ENCODE assay signal across 39 cellular contexts in genomic region chr16:15916323-15916722, GRCh38. TPM values are rescaled to one million over a fixed set of nuclear protein-coding genes. Genes with fewer than 3 reads are reported as not detected.
DNase-seq lines count a peak whose midpoint lies in the region; ATAC-seq, FAIRE-seq and TF ChIP-seq lines count a peak whose summit lies in the region.
"Had no signal": no experiment of that assay in that cellular context is flagged by ENCODE, and none has a peak within 500 bp of the region (broad histone marks: within the 10 kb centered on the region; RNA-seq: fewer than 3 reads in every experiment).

No MANE protein-coding gene starts in this region.

- in situ Hi-C loops in HepG2 (cut with HindIII; ENCODE audit: extremely low pct_ligation_motif_present, low pct_unique_long_range_greater_than_20kb), result no loop called here
- in situ Hi-C loops in K562 (cut with MboI), result no loop called here

- H3K27me3 ChIP-seq in HepG2 (ENCODE audit: control insufficient read depth in 1 of 2, insufficient read depth in 2 of 2, low read length in 2 of 2), result no peaks in the 10 kb centered on the region; a peak in 1 of 5 replicates
- H3K27me3 ChIP-seq in right lobe of liver, result no peaks in the 10 kb centered on the region
- no peaks in the 10 kb centered on the region for H3K27me3 ChIP-seq in K562 (ENCODE audit: control insufficient read depth in 2 of 2, insufficient read depth in 2 of 2, low read length in 2 of 2)
- no peaks in the 10 kb centered on the region for H3K27me3 ChIP-seq in neural progenitor cell
- H3K27me3 ChIP-seq: BE2C; BLaER1; BLaER1 treated with 17β-estradiol and CSF1 and Interleukin-3, amounts not matched to agents 10 nM and 100 nM had no signal

- H3K9me1 ChIP-seq in K562 (ENCODE audit: control insufficient read depth, insufficient read depth, low read length), result no peaks in the 10 kb centered on the region

- TF ChIP-seq RAD21 in HepG2 (CRISPR knock-in tag; IDR thresholded peaks at IDR 0.05) (no peak), K562 (CRISPR knock-in tag; conservative IDR thresholded peaks at IDR 0.05 in 1 of 2, IDR thresholded peaks at IDR 0.05 in 1 of 2) (no peak)

- H3K4me1 ChIP-seq in HepG2 (ENCODE audit: insufficient read depth, low read length) (peaks cover 17% of the 10 kb centered on the region), right lobe of liver (no peaks in the 10 kb centered on the region), K562 (replicated peaks in 1 of 2; ENCODE audit: control insufficient read depth in 2 of 2, insufficient read depth in 2 of 2, low read length in 2 of 2) (no peaks in the 10 kb centered on the region), neural progenitor cell (no peaks in the 10 kb centered on the region)
- H3K4me1 ChIP-seq: BE2C, Caco-2 had no signal

- H3K36me3 ChIP-seq in HepG2 (replicated peaks in 1 of 2; ENCODE audit: control insufficient read depth in 1 of 2, insufficient read depth in 2 of 2, low read length in 2 of 2), result no peaks in the 10 kb centered on the region
- H3K36me3 ChIP-seq in right lobe of liver, result no peaks in the 10 kb centered on the region
- no peaks in the 10 kb centered on the region for H3K36me3 ChIP-seq in K562 (ENCODE audit: control insufficient read depth, insufficient read depth, low read length)
- H3K36me3 ChIP-seq in neural progenitor cell, result no peaks in the 10 kb centered on the region
- H3K36me3 ChIP-seq: BE2C; BLaER1; BLaER1 treated with 17β-estradiol and CSF1 and Interleukin-3, amounts not matched to agents 10 nM and 100 nM had no signal

- WGBS in HepG2 (ENCODE audit: low lambda C conversion rate), result 47% methylated on average over 8 of the region's 8 CpGs
- 58% methylated on average over 8 of the region's 8 CpGs for WGBS in right lobe of liver (ENCODE audit: insufficient coverage, low coverage, low lambda C conversion rate, missing lambda C conversion rate)
- 42% methylated on average over 8 of the region's 8 CpGs for WGBS in K562 (ENCODE audit: insufficient coverage, low coverage, missing lambda C conversion rate)

- TF ChIP-seq CTCF in HepG2 (CRISPR knock-in tag; IDR thresholded peaks at IDR 0.05) (no peak), right lobe of liver (IDR thresholded peaks at IDR 0.05) (no peak), K562 (IDR thresholded peaks at IDR 0.05 in 2 of 3, conservative IDR thresholded peaks at IDR 0.05 in 1 of 3; ENCODE audit: insufficient read depth in 2 of 3, low read depth in 1 of 3, low read length in 3 of 3) (no peak), chondrocyte (IDR thresholded peaks at IDR 0.05) (no peak), neural progenitor cell (IDR thresholded peaks at IDR 0.05) (no peak)

- no peaks in the 10 kb centered on the region for H3F3A ChIP-seq in neural progenitor cell (ENCODE audit: low read depth)

- ATAC-seq in HepG2 (no peak), right lobe of liver (no peak), K562 (no peak), left lobe of liver (no peak)
- ATAC-seq: A549; CD8-positive, alpha-beta T cell had no signal

- POLR2A ChIA-PET in HepG2 (lab: Yijun Ruan, JAX) (no interaction called here), K562 (lab: Yijun Ruan, JAX) (no interaction called here)

- H3K9ac ChIP-seq in HepG2 (ENCODE audit: insufficient read depth, low read depth, low read length), result no peak overlapping the region
- no peak overlapping the region for H3K9ac ChIP-seq in K562 (ENCODE audit: insufficient read depth in 1 of 2, low read depth in 2 of 2, low read length in 2 of 2)
- no peak overlapping the region for H3K9ac ChIP-seq in neural progenitor cell
- H3K9ac ChIP-seq: BLaER1; BLaER1 treated with 17β-estradiol and CSF1 and Interleukin-3, amounts not matched to agents 10 nM and 100 nM had no signal

- peaks cover 18% of the 10 kb centered on the region for H3K4me1 Mint-ChIP-seq in chondrocyte (ENCODE audit: low read depth)
- no peaks in the 10 kb centered on the region for H3K4me1 Mint-ChIP-seq in neural progenitor cell
- H3K4me1 Mint-ChIP-seq: B cell had no signal

- H3K4me3 ChIP-seq in HepG2 (replicated peaks in 1 of 3; ENCODE audit: insufficient read depth in 1 of 3, low read depth in 2 of 3, low read length in 3 of 3), result no peak overlapping the region
- no peak overlapping the region for H3K4me3 ChIP-seq in right lobe of liver
- no peak overlapping the region for H3K4me3 ChIP-seq in K562
- H3K4me3 ChIP-seq in neural progenitor cell, result no peak overlapping the region
- H3K4me3 ChIP-seq: A549; BLaER1; BLaER1 treated with 17β-estradiol and CSF1 and Interleukin-3, amounts not matched to agents 10 nM and 100 nM had no signal

- H3K27ac ChIP-seq in HepG2 (ENCODE audit: extremely low read length, insufficient read depth, low read length), result no peak overlapping the region
- H3K27ac ChIP-seq in right lobe of liver, result no peak overlapping the region
- H3K27ac ChIP-seq in K562 (ENCODE audit: extremely low read depth, low read depth, low read length), result no peak overlapping the region
- H3K27ac ChIP-seq in neural progenitor cell, result no peak overlapping the region
- H3K27ac ChIP-seq: 22Rv1; A549; BLaER1; BLaER1 treated with 17β-estradiol and CSF1 and Interleukin-3, amounts not matched to agents 10 nM and 100 nM; C4-2B had no signal

- H2AFZ ChIP-seq in HepG2 (ENCODE audit: low read length) (no peak overlapping the region), K562 (ENCODE audit: low read depth, low read length) (no peak overlapping the region), neural progenitor cell (replicated peaks) (no peak overlapping the region)

- TF ChIP-seq POLR2A in HepG2 (IDR thresholded peaks at IDR 0.05; ENCODE audit: insufficient read depth in 1 of 2, low read depth in 2 of 2, low read length in 2 of 2), result no peak
- TF ChIP-seq POLR2A in right lobe of liver (IDR thresholded peaks at IDR 0.05), result no peak
- no peak for TF ChIP-seq POLR2A in K562 (conservative IDR thresholded peaks at IDR 0.05)

- DNase-seq in HepG2 (ENCODE audit: low spot score) (no peak), right lobe of liver (no peak), K562 (ENCODE audit: extremely low read depth in 1 of 4, low spot score in 3 of 4) (no peak), chondrocyte (ENCODE audit: low spot score) (peak; percentile 2), neural progenitor cell (ENCODE audit: low spot score) (no peak), left lobe of liver (ENCODE audit: low spot score) (no peak), activated gamma-delta T cell (lab: John Stamatoyannopoulos, UW) (no peak), NCI-H1930 (lab: John Stamatoyannopoulos, UW) (no peak)
- DNase-seq: 8988T; ACHN; AML-193; BE2C; C1 segment of cervical spinal cord; Caco-2; Calu3; CD4-positive, alpha-beta memory T cell; CD4-positive, alpha-beta T cell; CD4-positive, CD25-positive, alpha-beta regulatory T cell; CD8-positive, alpha-beta memory T cell; CD8-positive, alpha-beta T cell; COR-L47; DMS 273 treated with DMSO at 0.1 percent for 48 hours; DMS153; DMS53; DMS79; DMS79 treated with DMSO at 0.1 percent for 48 hours; DND-41; EL had no signal

- H4K20me1 ChIP-seq in HepG2 (ENCODE audit: insufficient read depth, low read length) (no peaks in the 10 kb centered on the region), K562 (replicated peaks; ENCODE audit: control insufficient read depth, insufficient read depth, low read length) (no peaks in the 10 kb centered on the region), neural progenitor cell (ENCODE audit: low read depth) (no peaks in the 10 kb centered on the region)
- H4K20me1 ChIP-seq: BLaER1; BLaER1 treated with 17β-estradiol and CSF1 and Interleukin-3, amounts not matched to agents 10 nM and 100 nM had no signal

- H3K4me2 ChIP-seq in HepG2 (ENCODE audit: low read depth, low read length) (no peak overlapping the region), K562 (ENCODE audit: insufficient read depth, low read length) (no peak overlapping the region), neural progenitor cell (no peak overlapping the region)
- H3K4me2 ChIP-seq: A549; BLaER1; BLaER1 treated with 17β-estradiol and CSF1 and Interleukin-3, amounts not matched to agents 10 nM and 100 nM had no signal

- H3K27me3 Mint-ChIP-seq in chondrocyte (ENCODE audit: low read depth) (no peaks in the 10 kb centered on the region), neural progenitor cell (ENCODE audit: insufficient read depth, low read depth) (peaks cover 4% of the 10 kb centered on the region)
- H3K27me3 Mint-ChIP-seq: B cell; CD4-positive, alpha-beta T cell had no signal

- FAIRE-seq in HepG2 (lab: Jason Lieb, UNC) (no peak), K562 (lab: Jason Lieb, UNC) (no peak)
- FAIRE-seq: A204.1, A549, D721Med had no signal

- H3K4me3 Mint-ChIP-seq in chondrocyte (ENCODE audit: unreplicated experiment) (no peak overlapping the region), neural progenitor cell (peak overlapping the region; percentile 38)
- H3K4me3 Mint-ChIP-seq: B cell; CD14-positive monocyte; CD4-positive, alpha-beta memory T cell; CD4-positive, alpha-beta T cell; CD8-positive, alpha-beta memory T cell; CD8-positive, alpha-beta T cell had no signal

- H3K9me3 Mint-ChIP-seq in chondrocyte (ENCODE audit: low read depth) (peaks cover 5% of the 10 kb centered on the region), neural progenitor cell (no peaks in the 10 kb centered on the region)
- H3K9me3 Mint-ChIP-seq: CD8-positive, alpha-beta memory T cell; CD8-positive, alpha-beta T cell had no signal

- H3K79me2 ChIP-seq in HepG2 (ENCODE audit: insufficient read depth, low read length) (no peaks in the 10 kb centered on the region), K562 (ENCODE audit: control insufficient read depth, insufficient read depth, low read length) (no peaks in the 10 kb centered on the region), neural progenitor cell (ENCODE audit: low read depth) (no peaks in the 10 kb centered on the region)

- TF ChIP-seq EP300 in HepG2 (IDR thresholded peaks at IDR 0.05; ENCODE audit: low read depth in 2 of 2, low read length in 2 of 2), result no peak
- no peak for TF ChIP-seq EP300 in HepG2 (CRISPR knock-in tag; IDR thresholded peaks at IDR 0.05; ENCODE audit: borderline replicate concordance)
- TF ChIP-seq EP300 in K562 (IDR thresholded peaks at IDR 0.05; ENCODE audit: low read length), result no peak

- H3K27ac Mint-ChIP-seq in chondrocyte (ENCODE audit: unreplicated experiment) (no peak overlapping the region), neural progenitor cell (no peak overlapping the region)
- H3K27ac Mint-ChIP-seq: B cell; CD14-positive monocyte; CD4-positive, alpha-beta memory T cell; CD4-positive, alpha-beta T cell; CD4-positive, CD25-positive, alpha-beta regulatory T cell; CD8-positive, alpha-beta T cell had no signal

- BruUV-seq in HepG2 (replicated peaks; lab: Mats Ljungman, UMichigan) (no TSS peak), K562 (replicated peaks; lab: Mats Ljungman, UMichigan) (no TSS peak)

- H3K9me3 ChIP-seq in HepG2 (ENCODE audit: low read length) (no peaks in the 10 kb centered on the region), right lobe of liver (no peaks in the 10 kb centered on the region), K562 (replicated peaks; ENCODE audit: control insufficient read depth, insufficient read depth, low read depth, low read length) (no peaks in the 10 kb centered on the region), neural progenitor cell (ENCODE audit: low read depth) (no peaks in the 10 kb centered on the region)
- H3K9me3 ChIP-seq: A549, BE2C, Caco-2 had no signal

- H3K36me3 Mint-ChIP-seq in chondrocyte (ENCODE audit: low read depth) (peaks cover 3% of the 10 kb centered on the region), neural progenitor cell (no peaks in the 10 kb centered on the region)
- H3K36me3 Mint-ChIP-seq: CD14-positive monocyte; CD4-positive, alpha-beta memory T cell; CD4-positive, CD25-positive, alpha-beta regulatory T cell; CD8-positive, alpha-beta memory T cell; CD8-positive, alpha-beta T cell had no signal

- intact Hi-C loops in HepG2 (cut with micrococcal nuclease; ENCODE audit: unreplicated experiment), result no loop called here
- intact Hi-C loops in right lobe of liver (cut with DNase I), result no loop called here
- intact Hi-C loops in K562 (cut with micrococcal nuclease), result no loop called here

- CTCF ChIA-PET in HepG2 (lab: Yijun Ruan, JAX; ENCODE audit: low intra/inter-chr PET ratio, low total read pairs) (no interaction called here), K562 (lab: Yijun Ruan, JAX; ENCODE audit: low intra/inter-chr PET ratio) (no interaction called here)

RNA-seq across cellular contexts. Expression of gene CEP20, which starts 27.9 kb away (rescaled TPM):
- 54.1 and 84.4 TPM in 2 replicates for total RNA-seq in HepG2 (2016; rRNA removed; fragmentation: Illumina TruSeq; extraction: Trizol)
- 22.6 and 28.5 TPM in 2 replicates for total RNA-seq in HepG2 (2016; cell fraction: cytosol; rRNA removed; fragmentation: Illumina TruSeq; extraction: Trizol; ENCODE audit: low read depth)
- 61.5 and 89.9 TPM in 2 replicates for total RNA-seq in HepG2 (2016; cell fraction: insoluble cytoplasmic fraction; rRNA removed; fragmentation: Illumina TruSeq; extraction: Trizol)
- total RNA-seq in HepG2 (2016; cell fraction: membrane; rRNA removed; fragmentation: Illumina TruSeq; extraction: Trizol), result 54.3 and 65.9 TPM in 2 replicates
- total RNA-seq in HepG2 (2016; cell fraction: nucleus; rRNA removed; fragmentation: Illumina TruSeq; extraction: Trizol), result 25.7 and 28.2 TPM in 2 replicates
- 30.2 and 53.0 TPM in 2 replicates for polyA plus RNA-seq in HepG2 (2011; rRNA removed)
- 17.3 and 23.5 TPM in 2 replicates for polyA plus RNA-seq in HepG2 (2011; cell fraction: cytosol; rRNA removed)
- polyA plus RNA-seq in HepG2 (2011; cell fraction: nucleus; rRNA removed), result 4.7 and 7.5 TPM in 2 replicates
- polyA plus RNA-seq in HepG2 (2012), result 40.3 and 58.2 TPM in 2 replicates
- 22.4 and 22.6 TPM in 2 replicates for polyA plus RNA-seq in HepG2 (2016; cell fraction: cytosol; fragmentation: Illumina TruSeq; extraction: Trizol; ENCODE audit: low read depth)
- 106 and 119 TPM in 2 replicates for polyA plus RNA-seq in HepG2 (2016; cell fraction: insoluble cytoplasmic fraction; fragmentation: Illumina TruSeq; extraction: Trizol; ENCODE audit: low read depth)
- polyA plus RNA-seq in HepG2 (2016; cell fraction: membrane; fragmentation: Illumina TruSeq; extraction: Trizol; ENCODE audit: low read depth), result 48.2 and 52.2 TPM in 2 replicates
- polyA plus RNA-seq in HepG2 (2016; cell fraction: nucleus; fragmentation: Illumina TruSeq; extraction: Trizol; ENCODE audit: insufficient read depth, low read depth), result 47.9 and 51.6 TPM in 2 replicates
- 10.7 and 14.1 TPM in 2 replicates for polyA minus RNA-seq in HepG2 (2011; rRNA and poly(A)+ RNA removed; ENCODE audit: low replicate concordance)
- polyA minus RNA-seq in HepG2 (2011; cell fraction: cytosol; rRNA and poly(A)+ RNA removed), result 27.9 and 32.3 TPM in 2 replicates
- 14.0 and 15.2 TPM in 2 replicates for polyA minus RNA-seq in HepG2 (2011; cell fraction: nucleus; rRNA and poly(A)+ RNA removed)
- total RNA-seq in right lobe of liver, result 10 to 100 TPM; 13.3 to 28.3 (median 18.3) TPM
- 16.8 and 17.6 TPM in 2 replicates for total RNA-seq in K562 (2011; cell fraction: chromatin; rRNA removed; ENCODE audit: low replicate concordance)
- 6.5 and 8.6 TPM in 2 replicates for total RNA-seq in K562 (2011; cell fraction: nucleolus; rRNA removed)
- total RNA-seq in K562 (2011; cell fraction: nucleoplasm; rRNA removed), result 16.4 and 23.5 TPM in 2 replicates
- 41.3 and 44.9 TPM in 2 replicates for total RNA-seq in K562 (2014; rRNA removed)
- 102 and 119 TPM in 2 replicates for total RNA-seq in K562 (2014; rRNA removed; fragmentation: Illumina TruSeq; extraction: Trizol)
- 91.8 and 104 TPM in 2 replicates for total RNA-seq in K562 (2015; rRNA removed; fragmentation: Illumina TruSeq; extraction: Trizol)
- 61.2 and 74.2 TPM in 2 replicates for total RNA-seq in K562 (2021)
- polyA plus RNA-seq in K562 (2011; rRNA removed), result 117 and 119 TPM in 2 replicates
- 15.8 and 39.6 TPM in 2 replicates for polyA plus RNA-seq in K562 (2011; cell fraction: cytosol; rRNA removed)
- polyA plus RNA-seq in K562 (2011; cell fraction: nucleus; rRNA removed), result 12.5 and 15.1 TPM in 2 replicates
- 63.4 and 74.9 TPM in 2 replicates for polyA plus RNA-seq in K562 (2012)
- polyA plus RNA-seq in K562 (2014; fragmentation: Illumina TruSeq; extraction: Trizol), result 93.3 and 113 TPM in 2 replicates
- polyA plus RNA-seq in K562 (2014; fragmentation: Nextera tagmentation; extraction: Ambion mirVana), result 100 to 1,000 TPM; 107 to 150 TPM
- polyA plus RNA-seq in K562 (2014; rRNA removed), result 66.4 and 70.1 TPM in 2 replicates
- 62.0 and 96.6 TPM in 2 replicates for polyA minus RNA-seq in K562 (2011; rRNA and poly(A)+ RNA removed)
- polyA minus RNA-seq in K562 (2011; cell fraction: cytosol; rRNA and poly(A)+ RNA removed), result 27.4 and 29.0 TPM in 2 replicates
- 5.4 and 10.9 TPM in 2 replicates for polyA minus RNA-seq in K562 (2011; cell fraction: nucleus; rRNA and poly(A)+ RNA removed)
- total RNA-seq in chondrocyte, result 16.4 to 25.5 TPM (median 19.7 TPM) in 3 replicates
- total RNA-seq in neural progenitor cell (ENCODE audit: low replicate concordance), result 50.5 and 101 TPM in 2 replicates
- total RNA-seq in left lobe of liver, result 12.2 TPM

RNA-seq across cellular contexts. Expression of gene ABCC1, which starts 33.1 kb away (rescaled TPM):
- total RNA-seq in HepG2 (2016; rRNA removed; fragmentation: Illumina TruSeq; extraction: Trizol), result 10.2 and 13.0 TPM in 2 replicates
- 6.2 and 6.4 TPM in 2 replicates for total RNA-seq in HepG2 (2016; cell fraction: cytosol; rRNA removed; fragmentation: Illumina TruSeq; extraction: Trizol; ENCODE audit: low read depth)
- total RNA-seq in HepG2 (2016; cell fraction: insoluble cytoplasmic fraction; rRNA removed; fragmentation: Illumina TruSeq; extraction: Trizol), result 8.4 and 12.8 TPM in 2 replicates
- total RNA-seq in HepG2 (2016; cell fraction: membrane; rRNA removed; fragmentation: Illumina TruSeq; extraction: Trizol), result 7.7 and 8.5 TPM in 2 replicates
- total RNA-seq in HepG2 (2016; cell fraction: nucleus; rRNA removed; fragmentation: Illumina TruSeq; extraction: Trizol), result 23.8 and 28.6 TPM in 2 replicates
- 30.6 and 38.1 TPM in 2 replicates for polyA plus RNA-seq in HepG2 (2011; rRNA removed)
- 14.1 and 14.7 TPM in 2 replicates for polyA plus RNA-seq in HepG2 (2011; cell fraction: cytosol; rRNA removed)
- polyA plus RNA-seq in HepG2 (2011; cell fraction: nucleus; rRNA removed), result 110 and 133 TPM in 2 replicates
- polyA plus RNA-seq in HepG2 (2012), result 23.1 and 36.8 TPM in 2 replicates
- 1.3 TPM in 2 replicates for polyA plus RNA-seq in HepG2 (2016; cell fraction: cytosol; fragmentation: Illumina TruSeq; extraction: Trizol; ENCODE audit: low read depth)
- polyA plus RNA-seq in HepG2 (2016; cell fraction: insoluble cytoplasmic fraction; fragmentation: Illumina TruSeq; extraction: Trizol; ENCODE audit: low read depth), result 6.5 and 9.3 TPM in 2 replicates
- polyA plus RNA-seq in HepG2 (2016; cell fraction: membrane; fragmentation: Illumina TruSeq; extraction: Trizol; ENCODE audit: low read depth), result 2.5 and 3.5 TPM in 2 replicates
- 47.8 and 49.6 TPM in 2 replicates for polyA plus RNA-seq in HepG2 (2016; cell fraction: nucleus; fragmentation: Illumina TruSeq; extraction: Trizol; ENCODE audit: insufficient read depth, low read depth)
- polyA minus RNA-seq in HepG2 (2011; rRNA and poly(A)+ RNA removed; ENCODE audit: low replicate concordance), result 87.8 and 152 TPM in 2 replicates
- 36.7 and 46.7 TPM in 2 replicates for polyA minus RNA-seq in HepG2 (2011; cell fraction: cytosol; rRNA and poly(A)+ RNA removed)
- 61.3 and 64.6 TPM in 2 replicates for polyA minus RNA-seq in HepG2 (2011; cell fraction: nucleus; rRNA and poly(A)+ RNA removed)
- total RNA-seq in right lobe of liver, result 1 to 10 TPM; 1.9 to 6.7 (median 4.1) TPM
- 141 and 264 TPM in 2 replicates for total RNA-seq in K562 (2011; cell fraction: chromatin; rRNA removed; ENCODE audit: low replicate concordance)
- 136 and 143 TPM in 2 replicates for total RNA-seq in K562 (2011; cell fraction: nucleolus; rRNA removed)
- 122 and 132 TPM in 2 replicates for total RNA-seq in K562 (2011; cell fraction: nucleoplasm; rRNA removed)
- 12.5 and 15.7 TPM in 2 replicates for total RNA-seq in K562 (2014; rRNA removed)
- total RNA-seq in K562 (2014; rRNA removed; fragmentation: Illumina TruSeq; extraction: Trizol), result 9.5 and 10.0 TPM in 2 replicates
- total RNA-seq in K562 (2015; rRNA removed; fragmentation: Illumina TruSeq; extraction: Trizol), result 7.4 and 8.8 TPM in 2 replicates
- total RNA-seq in K562 (2021), result 39.9 and 41.6 TPM in 2 replicates
- 9.9 and 13.8 TPM in 2 replicates for polyA plus RNA-seq in K562 (2011; rRNA removed)
- polyA plus RNA-seq in K562 (2011; cell fraction: cytosol; rRNA removed), result 13.3 and 15.4 TPM in 2 replicates
- 35.3 and 52.6 TPM in 2 replicates for polyA plus RNA-seq in K562 (2011; cell fraction: nucleus; rRNA removed)
- 32.3 and 37.8 TPM in 2 replicates for polyA plus RNA-seq in K562 (2012)
- 27.2 and 27.9 TPM in 2 replicates for polyA plus RNA-seq in K562 (2014; fragmentation: Illumina TruSeq; extraction: Trizol)
- polyA plus RNA-seq in K562 (2014; fragmentation: Nextera tagmentation; extraction: Ambion mirVana), result 1 to 10 TPM; 3.9 to 4.4 TPM
- polyA plus RNA-seq in K562 (2014; rRNA removed), result 14.2 and 15.6 TPM in 2 replicates
- polyA minus RNA-seq in K562 (2011; rRNA and poly(A)+ RNA removed), result 35.0 and 39.8 TPM in 2 replicates
- polyA minus RNA-seq in K562 (2011; cell fraction: cytosol; rRNA and poly(A)+ RNA removed), result 36.8 and 44.5 TPM in 2 replicates
- polyA minus RNA-seq in K562 (2011; cell fraction: nucleus; rRNA and poly(A)+ RNA removed), result 28.7 and 39.2 TPM in 2 replicates
- 47.9 to 118 TPM (median 48.3 TPM) in 3 replicates for total RNA-seq in chondrocyte
- 17.5 and 26.7 TPM in 2 replicates for total RNA-seq in neural progenitor cell (ENCODE audit: low replicate concordance)
- total RNA-seq in left lobe of liver, result 2.5 TPM

RNA-seq across cellular contexts. Expression of gene MYH11, which starts 59.5 kb away (rescaled TPM):
- total RNA-seq in HepG2 (2016; rRNA removed; fragmentation: Illumina TruSeq; extraction: Trizol) (not detected in 2 replicates), right lobe of liver (1 to 10 TPM; 1.5 to 3.9 (median 2.7) TPM), K562 (2014; rRNA removed) (0.05 TPM in 1 of 2 replicates, not detected in the other), K562 (2014; rRNA removed; fragmentation: Illumina TruSeq; extraction: Trizol) (not detected in 2 replicates), K562 (2015; rRNA removed; fragmentation: Illumina TruSeq; extraction: Trizol) (not detected in 2 replicates), K562 (2021) (0.47 and 0.78 TPM in 2 replicates), chondrocyte (4.8 to 58.3 TPM (median 57.8 TPM) in 3 replicates), neural progenitor cell (ENCODE audit: low replicate concordance) (0.07 and 0.25 TPM in 2 replicates), left lobe of liver (2.7 TPM)
- not detected in 2 replicates for total RNA-seq in HepG2 (2016; cell fraction: cytosol; rRNA removed; fragmentation: Illumina TruSeq; extraction: Trizol; ENCODE audit: low read depth)
- not detected in 2 replicates for total RNA-seq in HepG2 (2016; cell fraction: insoluble cytoplasmic fraction; rRNA removed; fragmentation: Illumina TruSeq; extraction: Trizol)
- total RNA-seq in HepG2 (2016; cell fraction: membrane; rRNA removed; fragmentation: Illumina TruSeq; extraction: Trizol), result not detected in 2 replicates
- total RNA-seq in HepG2 (2016; cell fraction: nucleus; rRNA removed; fragmentation: Illumina TruSeq; extraction: Trizol), result not detected in 2 replicates
- polyA plus RNA-seq in HepG2 (2011; rRNA removed) (not detected in 2 replicates), K562 (2011; rRNA removed) (not detected in 2 replicates), K562 (2014; fragmentation: Illumina TruSeq; extraction: Trizol) (0.03 TPM in 1 of 2 replicates, not detected in the other), K562 (2014; fragmentation: Nextera tagmentation; extraction: Ambion mirVana) (under 1 TPM; 0.07 to 0.10 TPM), K562 (2014; rRNA removed) (0.04 TPM in 1 of 2 replicates, not detected in the other)
- polyA plus RNA-seq in HepG2 (2011; cell fraction: cytosol; rRNA removed), result not detected in 2 replicates
- not detected in 2 replicates for polyA plus RNA-seq in HepG2 (2011; cell fraction: nucleus; rRNA removed)
- 0.25 and 0.60 TPM in 2 replicates for polyA plus RNA-seq in HepG2 (2012)
- not detected in 2 replicates for polyA plus RNA-seq in HepG2 (2016; cell fraction: cytosol; fragmentation: Illumina TruSeq; extraction: Trizol; ENCODE audit: low read depth)
- not detected in 2 replicates for polyA plus RNA-seq in HepG2 (2016; cell fraction: insoluble cytoplasmic fraction; fragmentation: Illumina TruSeq; extraction: Trizol; ENCODE audit: low read depth)
- not detected in 2 replicates for polyA plus RNA-seq in HepG2 (2016; cell fraction: membrane; fragmentation: Illumina TruSeq; extraction: Trizol; ENCODE audit: low read depth)
- not detected in 2 replicates for polyA plus RNA-seq in HepG2 (2016; cell fraction: nucleus; fragmentation: Illumina TruSeq; extraction: Trizol; ENCODE audit: insufficient read depth, low read depth)
- 0.14 TPM in 1 of 2 replicates, not detected in the other for polyA minus RNA-seq in HepG2 (2011; rRNA and poly(A)+ RNA removed; ENCODE audit: low replicate concordance)
- polyA minus RNA-seq in HepG2 (2011; cell fraction: cytosol; rRNA and poly(A)+ RNA removed), result not detected in 2 replicates
- not detected in 2 replicates for polyA minus RNA-seq in HepG2 (2011; cell fraction: nucleus; rRNA and poly(A)+ RNA removed)
- not detected in 2 replicates for total RNA-seq in K562 (2011; cell fraction: chromatin; rRNA removed; ENCODE audit: low replicate concordance)
- not detected in 2 replicates for total RNA-seq in K562 (2011; cell fraction: nucleolus; rRNA removed)
- total RNA-seq in K562 (2011; cell fraction: nucleoplasm; rRNA removed), result 0.15 TPM in 1 of 2 replicates, not detected in the other
- not detected in 2 replicates for polyA plus RNA-seq in K562 (2011; cell fraction: cytosol; rRNA removed)
- polyA plus RNA-seq in K562 (2011; cell fraction: nucleus; rRNA removed), result not detected in 2 replicates
- 0.21 and 0.22 TPM in 2 replicates for polyA plus RNA-seq in K562 (2012)
- not detected in 2 replicates for polyA minus RNA-seq in K562 (2011; rRNA and poly(A)+ RNA removed)
- not detected in 2 replicates for polyA minus RNA-seq in K562 (2011; cell fraction: cytosol; rRNA and poly(A)+ RNA removed)
- polyA minus RNA-seq in K562 (2011; cell fraction: nucleus; rRNA and poly(A)+ RNA removed), result 0.11 TPM in 1 of 2 replicates, not detected in the other
- total RNA-seq: A172; A673; Caco-2; CD4-positive, alpha-beta T cell; CD4-positive, CD25-positive, alpha-beta regulatory T cell; CD8-positive, alpha-beta memory T cell; CD8-positive, alpha-beta T cell had no signal

Comparison
In these comparisons a context has a peak if more than half of its experiments do, and no peak if none do; other contexts are left out.
1. Of the 241 proteins assayed by ChIP-seq in both HepG2 and K562: peak only in HepG2: none; only in K562: ZFP36; in both: none; in neither: 238; mixed calls (peak in some experiments, not most) for 2.